ENCODE assay signal across 26 cellular contexts in genomic region chr10:106499448-106499847, GRCh38.
"Had no signal": no experiment of that assay in that cellular context is flagged by ENCODE, and none has a peak within 500 bp of the region (broad histone marks: within the 10 kb centered on the region; RNA-seq: fewer than 3 reads in every experiment).

No MANE protein-coding gene starts in this region.

- DNase-seq: heart right ventricle; islet precursor cell; left ventricle myocardium superior; lower lobe of right lung; mesenchymal stem cell; naive B cell; natural killer cell; nephron progenitor cell; occipital lobe; psoas muscle; spleen; stimulated activated CD4-positive, alpha-beta T cell treated with anti-CD3 and anti-CD28 coated beads, Interleukin-4, amount 100 ng/mL, for 24 hours; stimulated activated naive CD4-positive, alpha-beta T cell; tibial artery; trophoblast cell; upper lobe of right lung had no signal

- H3K4me3 ChIP-seq: heart right ventricle, hepatocyte, lower lobe of right lung, neural progenitor cell, psoas muscle, right atrium auricular region, skin epidermis, spleen, suprapubic skin, thoracic aorta, tibial artery, upper lobe of right lung had no signal

- H3K9me3 ChIP-seq: heart right ventricle, lower lobe of right lung, neutrophil, psoas muscle, right atrium auricular region, suprapubic skin, thoracic aorta, tibial artery, upper lobe of right lung had no signal

- ATAC-seq: heart right ventricle; left ventricle myocardium superior; lower lobe of right lung; natural killer cell; psoas muscle; sciatic nerve; stimulated activated effector memory CD8-positive, alpha-beta T cell treated with anti-CD3 and anti-CD28 coated beads, Interleukin-12 subunit alpha, Interleukin-12 subunit beta, amount 100 ng/mL, for 72 hours; upper lobe of right lung had no signal

- H3K27ac ChIP-seq: heart right ventricle, hepatocyte, lower lobe of right lung, neural progenitor cell, neutrophil, parathyroid adenoma, psoas muscle, right atrium auricular region, skin epidermis, spleen, suprapubic skin, thoracic aorta, tibial artery, upper lobe of right lung had no signal

- H3K4me1 ChIP-seq: heart right ventricle, lower lobe of right lung, parathyroid adenoma, psoas muscle, right atrium auricular region, spleen, suprapubic skin, tibial artery, upper lobe of right lung had no signal

- H3K36me3 ChIP-seq: heart right ventricle, lower lobe of right lung, neural progenitor cell, neutrophil, right atrium auricular region, spleen, suprapubic skin, thoracic aorta, tibial artery, upper lobe of right lung had no signal

- H3K27me3 ChIP-seq: heart right ventricle, neural progenitor cell, neutrophil, right atrium auricular region, spleen, suprapubic skin, tibial artery, upper lobe of right lung had no signal
